In genomic region chr18:74571895-74572680, GRCh38 we compare ENCODE assay signal across 25 cellular contexts. TPM values are rescaled to one million over a fixed set of nuclear protein-coding genes. Genes with fewer than 3 reads are reported as not detected.
"Had no signal": no experiment of that assay in that cellular context is flagged by ENCODE, and none has a peak within 500 bp of the region (broad histone marks: within the 10 kb centered on the region; RNA-seq: fewer than 3 reads in every experiment).

No MANE protein-coding gene starts in this region.

- H3K4me3 ChIP-seq: adrenal gland, Peyer's patch had no signal

- H3K27me3 ChIP-seq: Peyer's patch had no signal

- H3K4me1 ChIP-seq: adrenal gland, Peyer's patch had no signal

- H3K36me3 ChIP-seq: adrenal gland, Peyer's patch had no signal

- H3K9me3 ChIP-seq: adrenal gland, Peyer's patch had no signal

- ATAC-seq: activated T-cell treated with anti-CD3 and anti-CD28 coated beads, Interleukin-2, amount 50 U/mL, for 72 hours; T-cell had no signal

- H3K27ac ChIP-seq: adrenal gland, Peyer's patch, RWPE1, VCaP had no signal

- DNase-seq: activated CD4-positive, alpha-beta memory T cell treated with anti-CD3 and anti-CD28 coated beads, Interleukin-2, amount 10 ng/mL, durations not matched to agents 7 days and 5 days; activated CD4-positive, alpha-beta T cell treated with anti-CD3 and anti-CD28 coated beads, Interleukin-2, amount 10 ng/mL, durations not matched to agents 7 days and 5 days; activated CD4-positive, CD25-positive, alpha-beta regulatory T cell; activated gamma-delta T cell treated with Interleukin-2 at 50 U/mL for 16 hours; activated naive CD4-positive, alpha-beta T cell treated with anti-CD3 and anti-CD28 coated beads, Interleukin-2, amount 50 U/mL, for 16 hours; activated naive CD8-positive, alpha-beta T cell treated with anti-CD3 and anti-CD28 coated beads, Interleukin-2, amount 10 ng/mL, durations not matched to agents 7 days and 5 days; activated T-cell treated with anti-CD3 and anti-CD28 coated beads for 4 hours; activated T-cell treated with anti-CD3 and anti-CD28 coated beads, Interleukin-2, amount 50 U/mL, for 72 hours; anterior cingulate cortex; Kasumi-1; KBM-7; NCI-H1105 treated with DMSO at 0.1 percent for 48 hours; NCI-H1436 treated with DMSO at 0.1 percent for 48 hours; NCI-H187; NCI-H2081; NCI-H510A treated with DMSO at 0.1 percent for 48 hours; NCI-H69; Peyer's patch; SHP77 treated with DMSO at 0.1 percent for 48 hours; T-cell; T-helper 2 cell had no signal

RNA-seq across cellular contexts. Expression of gene CNDP1, which starts 37.8 kb away (rescaled TPM):
- total RNA-seq: activated CD4-positive, alpha-beta memory T cell treated with anti-CD3 and anti-CD28 coated beads, Interleukin-2, amount 10 ng/mL, durations not matched to agents 7 days and 5 days; activated CD4-positive, alpha-beta T cell treated with anti-CD3 and anti-CD28 coated beads, Interleukin-2, amount 10 ng/mL, durations not matched to agents 7 days and 5 days; activated CD8-positive, alpha-beta memory T cell treated with anti-CD3 and anti-CD28 coated beads for 36 hours; activated naive CD8-positive, alpha-beta T cell treated with anti-CD3 and anti-CD28 coated beads, Interleukin-2, amount 10 ng/mL, durations not matched to agents 7 days and 5 days; adrenal gland had no signal
